In genomic region chr18:54945726-54946125, GRCh38 we compare ENCODE assay signal across 11 cellular contexts. TPM values are rescaled to one million over a fixed set of nuclear protein-coding genes. Genes with fewer than 3 reads are reported as not detected.
A peak's percentile ranks its signal among the peaks of the same experiment; 100 is the strongest.
DNase-seq lines count a peak whose midpoint lies in the region; ATAC-seq and TF ChIP-seq lines count a peak whose summit lies in the region.
"Had no signal": no experiment of that assay in that cellular context is flagged by ENCODE, and none has a peak within 500 bp of the region (broad histone marks: within the 10 kb centered on the region; RNA-seq: fewer than 3 reads in every experiment).

No MANE protein-coding gene starts in this region.

- H3K4me1 ChIP-seq in SK-N-SH (ENCODE audit: control insufficient read depth in 1 of 2, insufficient read depth in 2 of 2, low read depth in 1 of 2, low read length in 1 of 2) (peaks cover 0 to 10% of the 10 kb centered on the region in 2 experiments; a peak in 2 of 4 replicates), esophagus squamous epithelium (peaks cover 0 to 23% (median 4%) of the 10 kb centered on the region in 3 donors), spleen (peaks cover 0 to 23% (median 15%) of the 10 kb centered on the region in 6 donors)

- no peaks in the 10 kb centered on the region for H3K9me2 ChIP-seq in SK-N-SH
- no peaks in the 10 kb centered on the region for H3K9me2 ChIP-seq in SU-DHL-6 (replicated peaks; ENCODE audit: insufficient read depth, low read length)

- no peak for ATAC-seq in SK-N-SH treated with all-trans-retinoic acid at 6 μM for 48 hours
- no peak for ATAC-seq in HG03045 (IDR thresholded peaks at IDR 0.05; ENCODE audit: unreplicated experiment)
- ATAC-seq in HG03565 (IDR thresholded peaks at IDR 0.05; ENCODE audit: unreplicated experiment): no peak

- TF ChIP-seq EP300 in SK-N-SH (IDR thresholded peaks at IDR 0.05; ENCODE audit: borderline replicate concordance in 1 of 2, low read depth in 1 of 2, low read length in 1 of 2): no peak

- H3K36me3 ChIP-seq in SK-N-SH (replicated peaks in 1 of 2; ENCODE audit: control insufficient read depth in 1 of 2, insufficient read depth in 2 of 2, low read length in 1 of 2) (no peaks in the 10 kb centered on the region), SU-DHL-6 (ENCODE audit: low read length) (no peaks in the 10 kb centered on the region), esophagus squamous epithelium (no peaks in the 10 kb centered on the region), spleen (no peaks in the 10 kb centered on the region)

- WGBS in SK-N-SH (ENCODE audit: low lambda C conversion rate): 83% methylated on average over 2 of the region's 2 CpGs
- 40 to 42% methylated on average over 2 of the region's 2 CpGs for WGBS in esophagus squamous epithelium, 2 donors
- WGBS in spleen, 5 donors: 59 to 87% (median 72%) methylated on average over 2 of the region's 2 CpGs

- H3K79me2 ChIP-seq in SK-N-SH (ENCODE audit: insufficient read depth) (no peaks in the 10 kb centered on the region; the same call in 1 of the 2 replicates), SU-DHL-6 (ENCODE audit: insufficient read depth, low read length) (no peaks in the 10 kb centered on the region)

- TF ChIP-seq RAD21 in SK-N-SH (IDR thresholded peaks at IDR 0.05; ENCODE audit: low read length): no peak

- POLR2A ChIA-PET in SK-N-SH (lab: Yijun Ruan, JAX): no interaction called here

- no peak for TF ChIP-seq CTCF in SK-N-SH (IDR thresholded peaks at IDR 0.05)
- no peak for TF ChIP-seq CTCF in SU-DHL-6 (IDR thresholded peaks at IDR 0.05; ENCODE audit: insufficient read depth, low read length, poor library complexity, severe bottlenecking)
- no peak for TF ChIP-seq CTCF in esophagus squamous epithelium (IDR thresholded peaks at IDR 0.05)
- TF ChIP-seq CTCF in spleen (IDR thresholded peaks at IDR 0.05 in 8 of 11, conservative IDR thresholded peaks at IDR 0.05 in 3 of 11): no peak

- H3K9me3 ChIP-seq in SK-N-SH (no peaks in the 10 kb centered on the region), SU-DHL-6 (ENCODE audit: insufficient read depth, low read length) (no peaks in the 10 kb centered on the region), esophagus squamous epithelium (no peaks in the 10 kb centered on the region), spleen (no peaks in the 10 kb centered on the region)

- H3F3A ChIP-seq in SK-N-SH (replicated peaks; ENCODE audit: insufficient read depth): no peaks in the 10 kb centered on the region
- no peaks in the 10 kb centered on the region for H3F3A ChIP-seq in SU-DHL-6 (ENCODE audit: insufficient read depth)

- CTCF ChIA-PET in SK-N-SH (lab: Yijun Ruan, JAX): interaction anchor here (0.7 kb wide), 2 partner anchors 19 to 32 kb away, joined by 3 read pairs; no protein-coding TSS in a partner anchor

- no peaks in the 10 kb centered on the region for H4K20me1 ChIP-seq in SK-N-SH (ENCODE audit: insufficient read depth)
- H4K20me1 ChIP-seq in SU-DHL-6 (ENCODE audit: low read depth, low read length): no peaks in the 10 kb centered on the region

- H3K9ac ChIP-seq in SK-N-SH: no peak overlapping the region
- H3K9ac ChIP-seq in SU-DHL-6 (ENCODE audit: low read length): no peak overlapping the region

- H2AFZ ChIP-seq in SK-N-SH (ENCODE audit: low read depth) (peak overlapping the region; percentile 74; the same call in 1 of the 2 replicates), SU-DHL-6 (ENCODE audit: low read depth, low read length, severe bottlenecking) (no peak overlapping the region)

- DNase-seq in SK-N-SH (no peak), esophagus squamous epithelium (lab: John Stamatoyannopoulos, UW) (no peak), spleen (no peak), NCI-H1930 (lab: John Stamatoyannopoulos, UW) (no peak)
- DNase-seq: 8988T had no signal

- intact Hi-C loops in esophagus squamous epithelium (cut with DNase I) (no loop called here), spleen (cut with DNase I; ENCODE audit: low total_unique reads) (no loop called here)

- no peak overlapping the region for H3K27ac ChIP-seq in SK-N-SH (ENCODE audit: low read depth in 2 of 2, low read length in 1 of 2)
- H3K27ac ChIP-seq in SU-DHL-6 (ENCODE audit: low read depth, low read length): no peak overlapping the region
- H3K27ac ChIP-seq in esophagus squamous epithelium: peak overlapping the region; percentile 18 to 73 (median 70)
- peak overlapping the region; percentile 54 to 79 (median 70) for H3K27ac ChIP-seq in spleen

- H3K4me3 ChIP-seq in SK-N-SH (ENCODE audit: low read depth in 2 of 2, low read length in 1 of 2) (no peak overlapping the region), SU-DHL-6 (ENCODE audit: insufficient read depth, low read length, poor library complexity, severe bottlenecking) (no peak overlapping the region), esophagus squamous epithelium (peak overlapping the region; percentile 30 to 62 (median 46)), spleen (peak overlapping the region in 6 of 8 donors; percentile 21 to 68 (median 29))

- H3K4me2 ChIP-seq in SK-N-SH (no peak overlapping the region), SU-DHL-6 (ENCODE audit: low read depth, low read length, poor library complexity, severe bottlenecking) (peak overlapping the region; percentile 32)

- no peak for TF ChIP-seq POLR2A in esophagus squamous epithelium (IDR thresholded peaks at IDR 0.05)
- TF ChIP-seq POLR2A in spleen (IDR thresholded peaks at IDR 0.05): no peak

- no peaks in the 10 kb centered on the region for H3K27me3 ChIP-seq in SK-N-SH (ENCODE audit: insufficient read depth)
- H3K27me3 ChIP-seq in SU-DHL-6 (ENCODE audit: low read length): no peaks in the 10 kb centered on the region
- H3K27me3 ChIP-seq in esophagus squamous epithelium: no peaks in the 10 kb centered on the region
- no peaks in the 10 kb centered on the region for H3K27me3 ChIP-seq in spleen (replicated peaks in 1 of 7)

TF ChIP-seq in SK-N-SH, 30 proteins besides CTCF, POLR2A, EP300 and RAD21:
- TF ChIP-seq EZH2phosphoT487 (IDR thresholded peaks at IDR 0.05; ENCODE audit: borderline replicate concordance, low read depth) (no peak), MAX (IDR thresholded peaks at IDR 0.05; ENCODE audit: low read depth) (no peak), JUND (IDR thresholded peaks at IDR 0.05) (no peak), PBX3 (IDR thresholded peaks at IDR 0.05) (no peak), NRF1 (IDR thresholded peaks at IDR 0.05; ENCODE audit: low read depth, low read length) (no peak)

TF ChIP-seq in SK-N-SH treated with all-trans-retinoic acid at 6 μM for 48 hours, 23 proteins besides CTCF, POLR2A, EP300 and RAD21 (continues in another document):
- TF ChIP-seq PATZ1 (CRISPR knock-in tag; IDR thresholded peaks at IDR 0.05; ENCODE audit: borderline replicate concordance): no peak
- TF ChIP-seq, protein P1, sequence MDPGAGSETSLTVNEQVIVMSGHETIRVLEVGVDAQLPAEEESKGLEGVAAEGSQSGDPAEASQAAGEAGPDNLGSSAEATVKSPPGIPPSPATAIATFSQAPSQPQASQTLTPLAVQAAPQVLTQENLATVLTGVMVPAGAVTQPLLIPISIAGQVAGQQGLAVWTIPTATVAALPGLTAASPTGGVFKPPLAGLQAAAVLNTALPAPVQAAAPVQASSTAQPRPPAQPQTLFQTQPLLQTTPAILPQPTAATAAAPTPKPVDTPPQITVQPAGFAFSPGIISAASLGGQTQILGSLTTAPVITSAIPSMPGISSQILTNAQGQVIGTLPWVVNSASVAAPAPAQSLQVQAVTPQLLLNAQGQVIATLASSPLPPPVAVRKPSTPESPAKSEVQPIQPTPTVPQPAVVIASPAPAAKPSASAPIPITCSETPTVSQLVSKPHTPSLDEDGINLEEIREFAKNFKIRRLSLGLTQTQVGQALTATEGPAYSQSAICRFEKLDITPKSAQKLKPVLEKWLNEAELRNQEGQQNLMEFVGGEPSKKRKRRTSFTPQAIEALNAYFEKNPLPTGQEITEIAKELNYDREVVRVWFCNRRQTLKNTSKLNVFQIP (CRISPR knock-in tag; IDR thresholded peaks at IDR 0.05; ENCODE audit: borderline replicate concordance, low read depth): no peak
- no peak for TF ChIP-seq PPARA (CRISPR knock-in tag; IDR thresholded peaks at IDR 0.05; ENCODE audit: borderline replicate concordance)
- TF ChIP-seq ZNF565 (CRISPR knock-in tag; conservative IDR thresholded peaks at IDR 0.05; ENCODE audit: low read depth): no peak
- TF ChIP-seq ZC3H10 (CRISPR knock-in tag; IDR thresholded peaks at IDR 0.05): no peak
- no peak for TF ChIP-seq CSDC2 (CRISPR knock-in tag; IDR thresholded peaks at IDR 0.05)
- no peak for TF ChIP-seq TCF4 (CRISPR knock-in tag; IDR thresholded peaks at IDR 0.05; ENCODE audit: borderline replicate concordance)
- TF ChIP-seq BACH2 (CRISPR knock-in tag; IDR thresholded peaks at IDR 0.05; ENCODE audit: borderline replicate concordance): no peak
- no peak for TF ChIP-seq ZFP3 (CRISPR knock-in tag; IDR thresholded peaks at IDR 0.05)
- TF ChIP-seq ZFP30 (CRISPR knock-in tag; IDR thresholded peaks at IDR 0.05): no peak
- TF ChIP-seq RARB (CRISPR knock-in tag; IDR thresholded peaks at IDR 0.05): no peak
- TF ChIP-seq GLIS3 (CRISPR knock-in tag; IDR thresholded peaks at IDR 0.05): no peak

RNA-seq across cellular contexts. Expression of gene CCDC68, which starts 13.5 kb away (rescaled TPM):
- polyA plus RNA-seq in SK-N-SH (2012; rRNA removed): not detected in 2 replicates
- 0.01 TPM in 1 of 2 replicates, not detected in the other for polyA plus RNA-seq in SK-N-SH (2012; cell fraction: cytosol; rRNA removed)
- not detected in 2 replicates for polyA plus RNA-seq in SK-N-SH (2012; cell fraction: nucleus; rRNA removed)
- total RNA-seq in esophagus squamous epithelium: 1 to 10 TPM in 3 of 4 donors, under 1 TPM in 1; 0.11 to 5.1 (median 2.7) TPM
- 10 to 100 TPM in 6 of 7 donors, 1 to 10 TPM in 1; 6.7 to 25.3 (median 16.6) TPM for total RNA-seq in spleen
- 1 to 10 TPM; 2.0 to 6.0 (median 3.7) TPM for polyA plus RNA-seq in spleen
- total RNA-seq: activated CD8-positive, alpha-beta memory T cell treated with anti-CD3 and anti-CD28 coated beads for 36 hours; neural crest cell had no signal

Comparison
In these comparisons a context has a peak if more than half of its experiments do, and no peak if none do; other contexts are left out.
1. H3K27ac ChIP-seq: peak in esophagus squamous epithelium (4 of 4) and spleen (8 of 8); none in SK-N-SH (0 of 2) and SU-DHL-6 (single experiment).
2. H3K4me3 ChIP-seq: peak in esophagus squamous epithelium (4 of 4) and spleen (6 of 8); none in SK-N-SH (0 of 2) and SU-DHL-6 (single experiment).